1 cellular context compared by ENCODE assay signal in the genomic region with DNA sequence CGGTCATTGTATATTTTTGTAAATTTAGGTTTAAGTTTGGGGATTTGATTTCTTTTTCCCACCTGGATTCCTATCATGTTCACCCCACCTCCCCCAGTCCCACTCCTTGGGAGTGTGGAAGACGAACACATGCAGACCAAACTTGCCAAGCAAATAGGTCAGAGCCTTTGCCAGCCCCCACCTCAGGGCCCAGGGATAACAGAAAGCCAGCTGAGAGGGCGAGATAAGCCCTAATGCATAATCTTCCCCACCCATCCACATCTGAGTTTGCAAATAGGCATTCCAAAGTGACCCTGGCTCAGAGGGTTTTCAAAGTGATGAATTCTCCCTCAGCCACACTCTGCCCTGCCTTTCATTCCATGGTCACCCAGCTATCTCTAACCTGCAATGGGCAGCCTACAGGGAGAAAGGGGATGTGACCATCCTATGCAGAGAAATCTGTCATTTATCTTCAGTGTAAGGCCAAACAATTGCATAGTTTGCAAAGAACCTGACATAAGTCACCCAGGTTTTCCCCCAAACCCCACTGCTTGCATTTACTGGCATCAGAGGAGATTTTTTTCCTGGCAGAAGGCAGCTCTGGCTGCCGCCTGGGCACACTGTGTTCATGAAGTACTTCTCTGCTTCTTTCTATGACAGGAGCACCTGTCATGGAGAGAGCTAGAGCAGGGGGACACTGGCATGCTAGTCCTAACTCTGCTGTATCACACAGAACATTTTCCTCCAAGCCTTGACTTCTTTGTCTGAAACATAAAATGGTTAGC.
TF ChIP-seq lines count a peak whose summit lies in the region.

No MANE protein-coding gene starts in this region.

TF ChIP-seq in K562, 482 proteins besides CTCF, POLR2A, EP300 and RAD21 (continued from another document):
- TF ChIP-seq ELK1 (CRISPR knock-in tag; IDR thresholded peaks at IDR 0.05), result no peak
- no peak for TF ChIP-seq ZNF76 (CRISPR knock-in tag; IDR thresholded peaks at IDR 0.05; ENCODE audit: borderline replicate concordance)
- no peak for TF ChIP-seq THAP12 (CRISPR knock-in tag; IDR thresholded peaks at IDR 0.05)
- peak; percentile 41 for TF ChIP-seq TAF1 (IDR thresholded peaks at IDR 0.05; ENCODE audit: control insufficient read depth, extremely low read depth, insufficient read depth, low read length, severe bottlenecking)
- no peak for TF ChIP-seq TFE3 (CRISPR knock-in tag; IDR thresholded peaks at IDR 0.05)
- TF ChIP-seq, protein P1, sequence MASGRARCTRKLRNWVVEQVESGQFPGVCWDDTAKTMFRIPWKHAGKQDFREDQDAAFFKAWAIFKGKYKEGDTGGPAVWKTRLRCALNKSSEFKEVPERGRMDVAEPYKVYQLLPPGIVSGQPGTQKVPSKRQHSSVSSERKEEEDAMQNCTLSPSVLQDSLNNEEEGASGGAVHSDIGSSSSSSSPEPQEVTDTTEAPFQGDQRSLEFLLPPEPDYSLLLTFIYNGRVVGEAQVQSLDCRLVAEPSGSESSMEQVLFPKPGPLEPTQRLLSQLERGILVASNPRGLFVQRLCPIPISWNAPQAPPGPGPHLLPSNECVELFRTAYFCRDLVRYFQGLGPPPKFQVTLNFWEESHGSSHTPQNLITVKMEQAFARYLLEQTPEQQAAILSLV (tag; IDR thresholded peaks at IDR 0.05), result no peak
- TF ChIP-seq BMI1 (IDR thresholded peaks at IDR 0.05; ENCODE audit: low read length), result no peak
- TF ChIP-seq CAMTA2 (CRISPR knock-in tag; conservative IDR thresholded peaks at IDR 0.05), result no peak
- no peak for TF ChIP-seq ESRRB (CRISPR knock-in tag; IDR thresholded peaks at IDR 0.05; ENCODE audit: borderline replicate concordance)
- TF ChIP-seq, protein P2, sequence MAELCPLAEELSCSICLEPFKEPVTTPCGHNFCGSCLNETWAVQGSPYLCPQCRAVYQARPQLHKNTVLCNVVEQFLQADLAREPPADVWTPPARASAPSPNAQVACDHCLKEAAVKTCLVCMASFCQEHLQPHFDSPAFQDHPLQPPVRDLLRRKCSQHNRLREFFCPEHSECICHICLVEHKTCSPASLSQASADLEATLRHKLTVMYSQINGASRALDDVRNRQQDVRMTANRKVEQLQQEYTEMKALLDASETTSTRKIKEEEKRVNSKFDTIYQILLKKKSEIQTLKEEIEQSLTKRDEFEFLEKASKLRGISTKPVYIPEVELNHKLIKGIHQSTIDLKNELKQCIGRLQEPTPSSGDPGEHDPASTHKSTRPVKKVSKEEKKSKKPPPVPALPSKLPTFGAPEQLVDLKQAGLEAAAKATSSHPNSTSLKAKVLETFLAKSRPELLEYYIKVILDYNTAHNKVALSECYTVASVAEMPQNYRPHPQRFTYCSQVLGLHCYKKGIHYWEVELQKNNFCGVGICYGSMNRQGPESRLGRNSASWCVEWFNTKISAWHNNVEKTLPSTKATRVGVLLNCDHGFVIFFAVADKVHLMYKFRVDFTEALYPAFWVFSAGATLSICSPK (IDR thresholded peaks at IDR 0.05; ENCODE audit: borderline replicate concordance), result no peak
- TF ChIP-seq PTBP1 (IDR thresholded peaks at IDR 0.05; ENCODE audit: low read depth, low read length), result no peak
- peak; percentile 99 for TF ChIP-seq TAL1 (IDR thresholded peaks at IDR 0.05)
